Comparison of ENCODE assay signal across 12 cellular contexts in genomic region chr2:159137511-159138101, GRCh38.
DNase-seq lines count a peak whose midpoint lies in the region; ATAC-seq and TF ChIP-seq lines count a peak whose summit lies in the region.
"Had no signal": no experiment of that assay in that cellular context is flagged by ENCODE, and none has a peak within 500 bp of the region (broad histone marks: within the 10 kb centered on the region; RNA-seq: fewer than 3 reads in every experiment).

No MANE protein-coding gene starts in this region.

- no peak overlapping the region for H3K27ac Mint-ChIP-seq in stimulated activated effector memory CD8-positive, alpha-beta T cell treated with anti-CD3 and anti-CD28 coated beads, Interleukin-12 subunit alpha, Interleukin-12 subunit beta, amount 100 ng/mL, for 72 hours
- no peak overlapping the region for H3K27ac Mint-ChIP-seq in effector memory CD8-positive, alpha-beta T cell
- H3K27ac Mint-ChIP-seq: activated T-helper 1 cell treated with anti-CD3 and anti-CD28 coated beads, Interleukin-12 subunit alpha, Interleukin-12 subunit beta, Interleukin-2, Interleukin-4 antibody, amounts not matched to agents 30 ng/mL and 10 ng/mL and 1 ng/mL, durations not matched to agents 14 hours and 24 hours and 36 hours; naive thymus-derived CD8-positive, alpha-beta T cell; stimulated activated naive CD8-positive, alpha-beta T cell treated with anti-CD3 and anti-CD28 coated beads, Interleukin-15, Interleukin-2, amounts not matched to agents 100 ng/mL and 50 ng/mL, for 24 hours had no signal

- intact Hi-C loops in body of pancreas (cut with DNase I): no loop called here

- no peaks in the 10 kb centered on the region for H3K4me1 Mint-ChIP-seq in stimulated activated effector memory CD8-positive, alpha-beta T cell treated with anti-CD3 and anti-CD28 coated beads, Interleukin-12 subunit alpha, Interleukin-12 subunit beta, amount 100 ng/mL, for 72 hours
- peaks cover 0 to 3% of the 10 kb centered on the region in 2 donors for H3K4me1 Mint-ChIP-seq in effector memory CD8-positive, alpha-beta T cell (ENCODE audit: low read depth in 2 of 2)

- H3K4me3 ChIP-seq in body of pancreas (no peak overlapping the region), right atrium auricular region (no peak overlapping the region), skin epidermis (peak overlapping the region in 1 of 7 experiments; percentile 23)
- H3K4me3 ChIP-seq: PC-9 had no signal

- no peaks in the 10 kb centered on the region for H3K36me3 ChIP-seq in body of pancreas (replicated peaks in 1 of 2; ENCODE audit: insufficient read depth in 1 of 2, low read depth in 2 of 2)
- no peaks in the 10 kb centered on the region for H3K36me3 ChIP-seq in right atrium auricular region

- peaks cover 0 to 12% of the 10 kb centered on the region in 2 donors for H3K27me3 Mint-ChIP-seq in effector memory CD8-positive, alpha-beta T cell
- H3K27me3 Mint-ChIP-seq: stimulated activated naive CD8-positive, alpha-beta T cell treated with anti-CD3 and anti-CD28 coated beads, Interleukin-15, Interleukin-2, amounts not matched to agents 100 ng/mL and 50 ng/mL, for 24 hours had no signal

- TF ChIP-seq CTCF in body of pancreas (IDR thresholded peaks at IDR 0.05) (no peak), right atrium auricular region (IDR thresholded peaks at IDR 0.05) (no peak)

- H3K27ac ChIP-seq in body of pancreas (peak overlapping the region in 3 of 4 donors; percentile 3 to 27 (median 6)), right atrium auricular region (peak overlapping the region; percentile 81 to 89), skin epidermis (peak overlapping the region in 20 of 21 experiments; percentile 26 to 86 (median 64))
- H3K27ac ChIP-seq: PC-9 had no signal

- no peaks in the 10 kb centered on the region for H3K36me3 Mint-ChIP-seq in stimulated activated effector memory CD8-positive, alpha-beta T cell treated with anti-CD3 and anti-CD28 coated beads, Interleukin-12 subunit alpha, Interleukin-12 subunit beta, amount 100 ng/mL, for 72 hours
- no peaks in the 10 kb centered on the region for H3K36me3 Mint-ChIP-seq in effector memory CD8-positive, alpha-beta T cell (ENCODE audit: insufficient read depth)
- H3K36me3 Mint-ChIP-seq: naive thymus-derived CD8-positive, alpha-beta T cell had no signal

- 64 to 72% methylated on average over 6 of the region's 6 CpGs for WGBS in body of pancreas, 2 donors

- DNase-seq in HUDEP-2 (lab: John Stamatoyannopoulos, UW; ENCODE audit: unreplicated experiment in 76 of 76) (peak in 55 of 76 experiments; percentile 13 to 77 (median 37)), body of pancreas (no peak), right atrium auricular region (ENCODE audit: low spot score) (no peak), NCI-H345 (lab: John Stamatoyannopoulos, UW) (no peak)
- DNase-seq in stimulated activated effector memory CD8-positive, alpha-beta T cell treated with anti-CD3 and anti-CD28 coated beads, Interleukin-12 subunit alpha, Interleukin-12 subunit beta, amount 100 ng/mL, for 72 hours (ENCODE audit: low spot score in 2 of 2): no peak
- DNase-seq in effector memory CD8-positive, alpha-beta T cell: no peak
- DNase-seq: naive thymus-derived CD8-positive, alpha-beta T cell; PC-9 had no signal

- no peak for TF ChIP-seq POLR2A in body of pancreas (IDR thresholded peaks at IDR 0.05)

- no peak for ATAC-seq in body of pancreas
- no peak for ATAC-seq in stimulated activated effector memory CD8-positive, alpha-beta T cell treated with anti-CD3 and anti-CD28 coated beads, Interleukin-12 subunit alpha, Interleukin-12 subunit beta, amount 100 ng/mL, for 72 hours
- ATAC-seq in GM21723 (IDR thresholded peaks at IDR 0.05; ENCODE audit: unreplicated experiment): no peak
- no peak for ATAC-seq in effector memory CD8-positive, alpha-beta T cell (replicated peaks)
- ATAC-seq: naive thymus-derived CD8-positive, alpha-beta T cell had no signal

- no peak overlapping the region for H3K4me3 Mint-ChIP-seq in stimulated activated effector memory CD8-positive, alpha-beta T cell treated with anti-CD3 and anti-CD28 coated beads, Interleukin-12 subunit alpha, Interleukin-12 subunit beta, amount 100 ng/mL, for 72 hours
- no peak overlapping the region for H3K4me3 Mint-ChIP-seq in effector memory CD8-positive, alpha-beta T cell
- H3K4me3 Mint-ChIP-seq: activated T-helper 1 cell treated with anti-CD3 and anti-CD28 coated beads, Interleukin-12 subunit alpha, Interleukin-12 subunit beta, Interleukin-2, Interleukin-4 antibody, amounts not matched to agents 30 ng/mL and 10 ng/mL and 1 ng/mL, durations not matched to agents 14 hours and 24 hours and 36 hours; naive thymus-derived CD8-positive, alpha-beta T cell; stimulated activated naive CD8-positive, alpha-beta T cell treated with anti-CD3 and anti-CD28 coated beads, Interleukin-15, Interleukin-2, amounts not matched to agents 100 ng/mL and 50 ng/mL, for 24 hours had no signal

- H3K4me1 ChIP-seq in body of pancreas (peaks cover 10% of the 10 kb centered on the region), right atrium auricular region (peaks cover 0 to 76% of the 10 kb centered on the region in 2 donors)

- H3K27me3 ChIP-seq in body of pancreas (no peaks in the 10 kb centered on the region), right atrium auricular region (no peaks in the 10 kb centered on the region)

- no peaks in the 10 kb centered on the region for H3K9me3 Mint-ChIP-seq in stimulated activated effector memory CD8-positive, alpha-beta T cell treated with anti-CD3 and anti-CD28 coated beads, Interleukin-12 subunit alpha, Interleukin-12 subunit beta, amount 100 ng/mL, for 72 hours
- no peaks in the 10 kb centered on the region for H3K9me3 Mint-ChIP-seq in effector memory CD8-positive, alpha-beta T cell
- H3K9me3 Mint-ChIP-seq: activated T-helper 1 cell treated with anti-CD3 and anti-CD28 coated beads, Interleukin-12 subunit alpha, Interleukin-12 subunit beta, Interleukin-2, Interleukin-4 antibody, amounts not matched to agents 30 ng/mL and 10 ng/mL and 1 ng/mL, durations not matched to agents 14 hours and 24 hours and 36 hours; naive thymus-derived CD8-positive, alpha-beta T cell; stimulated activated naive CD8-positive, alpha-beta T cell treated with anti-CD3 and anti-CD28 coated beads, Interleukin-15, Interleukin-2, amounts not matched to agents 100 ng/mL and 50 ng/mL, for 24 hours had no signal

- H3K9me3 ChIP-seq in body of pancreas: no peaks in the 10 kb centered on the region
- H3K9me3 ChIP-seq in right atrium auricular region: no peaks in the 10 kb centered on the region

Comparison
In these comparisons a context has a peak if more than half of its experiments do, and no peak if none do; other contexts are left out.
1. DNase-seq: peak in HUDEP-2 (55 of 76); none in body of pancreas (0 of 4), right atrium auricular region (single experiment), stimulated activated effector memory CD8-positive, alpha-beta T cell treated with anti-CD3 and anti-CD28 coated beads, Interleukin-12 subunit alpha, Interleukin-12 subunit beta, amount 100 ng/mL, for 72 hours (0 of 2), NCI-H345 (single experiment) and effector memory CD8-positive, alpha-beta T cell (0 of 3).
2. H3K27ac ChIP-seq: peak in every context shown above with its lines; median percentile 85 in right atrium auricular region; 64 in skin epidermis; 6 in body of pancreas.